Comparison of ENCODE assay signal across 8 cellular contexts in genomic region chr4:2754848-2755820, GRCh38. TPM values are rescaled to one million over a fixed set of nuclear protein-coding genes. Genes with fewer than 3 reads are reported as not detected.
DNase-seq lines count a peak whose midpoint lies in the region; ATAC-seq and TF ChIP-seq lines count a peak whose summit lies in the region.

No MANE protein-coding gene starts in this region.

- no peak for TF ChIP-seq CTCF in AG09309 (IDR thresholded peaks at IDR 0.05; ENCODE audit: control insufficient read depth, insufficient read depth, low read depth, low read length, missing control alignments)
- no peak for TF ChIP-seq CTCF in LNCaP clone FGC (IDR thresholded peaks at IDR 0.05; ENCODE audit: control insufficient read depth, extremely low read depth, insufficient read depth)

- H3K9me3 ChIP-seq in duodenal mucosa (ENCODE audit: control insufficient read depth in 1 of 2, low read length in 2 of 2) = no peaks in the 10 kb centered on the region

- no peaks in the 10 kb centered on the region for H3K9me3 Mint-ChIP-seq in naive thymus-derived CD8-positive, alpha-beta T cell

- DNase-seq in AG09309 (ENCODE audit: low read depth) (no peak), LNCaP clone FGC (ENCODE audit: low read depth) (no peak), GM03348 (ENCODE audit: low spot score) (no peak), GOT3 (lab: John Stamatoyannopoulos, UW) (no peak), NCI-H748 treated with DMSO at 0.1 percent for 48 hours (lab: John Stamatoyannopoulos, UW) (no peak)
- DNase-seq in naive thymus-derived CD8-positive, alpha-beta T cell = no peak
- DNase-seq in stimulated activated CD4-positive, alpha-beta T cell treated with anti-CD3 and anti-CD28 coated beads, Interleukin-2, amount 100 ng/mL, for 24 hours = no peak

- H3K4me3 ChIP-seq in AG09309 (ENCODE audit: control insufficient read depth, low read depth, low read length) (peak overlapping the region; percentile 85), LNCaP clone FGC (ENCODE audit: low read depth, low read length) (peak overlapping the region; percentile 69), duodenal mucosa (ENCODE audit: low read depth in 1 of 2, low read length in 2 of 2) (peak overlapping the region; percentile 71 to 83)

- peaks cover 21 to 45% (median 37%) of the 10 kb centered on the region in 4 donors for H3K4me1 Mint-ChIP-seq in naive thymus-derived CD8-positive, alpha-beta T cell

- H3K4me1 ChIP-seq in duodenal mucosa (ENCODE audit: control insufficient read depth in 1 of 2, insufficient read depth in 2 of 2, low read length in 2 of 2) = peaks cover 30 to 34% of the 10 kb centered on the region in 2 donors

- peak overlapping the region; percentile 67 to 94 (median 86) for H3K4me3 Mint-ChIP-seq in naive thymus-derived CD8-positive, alpha-beta T cell

- H3K36me3 Mint-ChIP-seq in naive thymus-derived CD8-positive, alpha-beta T cell = peaks cover 0 to 12% (median 0%) of the 10 kb centered on the region in 3 donors

- POLR2A ChIA-PET in naive thymus-derived CD8-positive, alpha-beta T cell (lab: Charles Lee) = interaction anchor here (0.8 to 2.1 kb wide), 5 partner anchors 11 to 181 kb away, joined by 3 to 8 read pairs (median 3); no protein-coding TSS in a partner anchor

- no peak for ATAC-seq in naive thymus-derived CD8-positive, alpha-beta T cell

- peak overlapping the region; percentile 35 to 95 (median 79) for H3K27ac Mint-ChIP-seq in naive thymus-derived CD8-positive, alpha-beta T cell

- no peaks in the 10 kb centered on the region for H3K27me3 Mint-ChIP-seq in naive thymus-derived CD8-positive, alpha-beta T cell

- H3K27me3 ChIP-seq in duodenal mucosa (ENCODE audit: control insufficient read depth in 1 of 2, insufficient read depth in 2 of 2, low read length in 2 of 2) = no peaks in the 10 kb centered on the region

- no peak overlapping the region for H3K27ac ChIP-seq in duodenal mucosa (ENCODE audit: low read depth, low read length)

- peaks cover 0 to 4% of the 10 kb centered on the region in 2 donors for H3K36me3 ChIP-seq in duodenal mucosa (ENCODE audit: control insufficient read depth in 1 of 2, insufficient read depth in 2 of 2, low read length in 2 of 2)

- peak overlapping the region; percentile 63 to 80 for H3K9ac ChIP-seq in duodenal mucosa (ENCODE audit: low read depth in 1 of 2, low read length in 2 of 2)

RNA-seq across cellular contexts. Expression of gene TNIP2, which starts 1.0 kb away (rescaled TPM):
- total RNA-seq in naive thymus-derived CD8-positive, alpha-beta T cell = 10 to 100 TPM; 48.1 to 48.4 TPM
- 10 to 100 TPM; 34.2 to 52.5 (median 43.5) TPM for polyA plus RNA-seq in naive thymus-derived CD8-positive, alpha-beta T cell

RNA-seq across cellular contexts. Expression of gene SH3BP2, which starts 37.8 kb away (rescaled TPM):
- total RNA-seq in naive thymus-derived CD8-positive, alpha-beta T cell = 10 to 100 TPM; 27.8 to 28.3 TPM
- polyA plus RNA-seq in naive thymus-derived CD8-positive, alpha-beta T cell = 10 to 100 TPM in 1 of 3 donors, 1 to 10 TPM in 2; 4.8 to 10.8 (median 5.4) TPM
